13 cellular contexts compared by ENCODE assay signal in the genomic region with DNA sequence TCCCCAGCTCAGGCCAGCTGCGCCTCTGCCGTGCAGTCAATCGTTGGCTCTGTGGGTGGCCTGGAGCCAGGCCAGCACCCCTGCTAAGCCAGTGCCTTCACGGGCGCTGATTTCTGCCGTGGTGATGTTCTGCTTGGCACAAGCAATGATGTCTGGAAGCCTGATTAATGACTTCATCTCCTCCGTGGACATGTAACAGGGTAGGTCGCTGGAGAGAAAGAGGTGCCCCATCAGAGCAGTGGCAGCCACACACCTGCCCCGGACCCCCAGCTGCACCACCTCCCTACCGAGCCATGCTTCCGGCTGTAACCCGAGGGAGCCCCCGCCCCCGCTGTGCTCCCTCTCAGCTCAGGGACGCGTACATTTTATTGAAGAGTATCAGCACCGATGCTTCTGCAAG. TPM values are rescaled to one million over a fixed set of nuclear protein-coding genes. Genes with fewer than 3 reads are reported as not detected.
DNase-seq lines count a peak whose midpoint lies in the region; ATAC-seq and TF ChIP-seq lines count a peak whose summit lies in the region.
"Had no signal": no experiment of that assay in that cellular context is flagged by ENCODE, and none has a peak within 500 bp of the region (broad histone marks: within the 10 kb centered on the region; RNA-seq: fewer than 3 reads in every experiment).

No MANE protein-coding gene starts in this region.

- in situ Hi-C loops in Caki2 (cut with HindIII; ENCODE audit: low pct_unique_long_range_greater_than_20kb, low sequenced_read_pairs) = no loop called here
- in situ Hi-C loops in G401 (cut with HindIII; ENCODE audit: low sequenced_read_pairs) = no loop called here

- peak overlapping the region; percentile 4 for H3K27ac Mint-ChIP-seq in activated T-helper 2 cell treated with anti-CD3 and anti-CD28 coated beads, Interferon-gamma antibody, Interleukin-2, Interleukin-4, amounts not matched to agents 10 μg/mL and 5 μg/mL and 100 μg/mL, durations not matched to agents 14 hours and 24 hours and 36 hours
- H3K27ac Mint-ChIP-seq in nephron = no peak overlapping the region

- DNase-seq in Caki2 (ENCODE audit: low read depth) = peak; percentile 70
- DNase-seq in NCI-H1092 (lab: John Stamatoyannopoulos, UW) = peak; percentile 69
- DNase-seq in activated T-helper 2 cell treated with anti-CD3 and anti-CD28 coated beads, Interferon-gamma antibody, Interleukin-2, Interleukin-4, amounts not matched to agents 10 μg/mL and 5 μg/mL and 100 μg/mL, durations not matched to agents 14 hours and 24 hours and 36 hours (ENCODE audit: low spot score) = no peak
- DNase-seq in 8988T = no peak
- DNase-seq in G401 (ENCODE audit: low spot score) = no peak
- DNase-seq: activated naive CD4-positive, alpha-beta T cell treated with Interleukin-2 at 50 U/mL for 16 hours; cortex of kidney; foreskin melanocyte; NCI-H1436 treated with DMSO at 0.1 percent for 48 hours; stimulated activated CD4-positive, alpha-beta T cell treated with anti-CD3 and anti-CD28 coated beads, Interleukin-2, amount 100 ng/mL, for 24 hours; stimulated activated naive CD8-positive, alpha-beta T cell treated with anti-CD3 and anti-CD28 coated beads, Interleukin-15, amount 100 ng/mL, for 72 hours had no signal

- peaks cover 26% of the 10 kb centered on the region for H3K4me1 Mint-ChIP-seq in activated T-helper 2 cell treated with anti-CD3 and anti-CD28 coated beads, Interferon-gamma antibody, Interleukin-2, Interleukin-4, amounts not matched to agents 10 μg/mL and 5 μg/mL and 100 μg/mL, durations not matched to agents 14 hours and 24 hours and 36 hours (ENCODE audit: low read depth)
- peaks cover 22% of the 10 kb centered on the region for H3K4me1 Mint-ChIP-seq in nephron

- TF ChIP-seq CTCF in nephron (IDR thresholded peaks at IDR 0.05; ENCODE audit: unreplicated experiment in 3 of 3) = no peak

- intact Hi-C loops in activated T-helper 2 cell treated with anti-CD3 and anti-CD28 coated beads, Interferon-gamma antibody, Interleukin-2, Interleukin-4, amounts not matched to agents 10 μg/mL and 5 μg/mL and 100 μg/mL, durations not matched to agents 14 hours and 24 hours and 36 hours (cut with micrococcal nuclease) = no loop called here

- no peaks in the 10 kb centered on the region for H3K9me3 Mint-ChIP-seq in activated T-helper 2 cell treated with anti-CD3 and anti-CD28 coated beads, Interferon-gamma antibody, Interleukin-2, Interleukin-4, amounts not matched to agents 10 μg/mL and 5 μg/mL and 100 μg/mL, durations not matched to agents 14 hours and 24 hours and 36 hours
- H3K9me3 Mint-ChIP-seq in nephron = no peaks in the 10 kb centered on the region
- H3K9me3 Mint-ChIP-seq: stimulated activated naive CD8-positive, alpha-beta T cell treated with anti-CD3 and anti-CD28 coated beads, Interleukin-15, amount 100 ng/mL, for 72 hours had no signal

- H3K27me3 Mint-ChIP-seq in activated T-helper 2 cell treated with anti-CD3 and anti-CD28 coated beads, Interferon-gamma antibody, Interleukin-2, Interleukin-4, amounts not matched to agents 10 μg/mL and 5 μg/mL and 100 μg/mL, durations not matched to agents 14 hours and 24 hours and 36 hours (ENCODE audit: low read depth) = no peaks in the 10 kb centered on the region
- no peaks in the 10 kb centered on the region for H3K27me3 Mint-ChIP-seq in nephron (ENCODE audit: low read depth)
- H3K27me3 Mint-ChIP-seq: stimulated activated naive CD8-positive, alpha-beta T cell treated with anti-CD3 and anti-CD28 coated beads, Interleukin-15, amount 100 ng/mL, for 72 hours had no signal

- ATAC-seq in HG03354 (IDR thresholded peaks at IDR 0.05; ENCODE audit: poor library complexity, severe bottlenecking, unreplicated experiment) = no peak
- ATAC-seq: stimulated activated naive CD8-positive, alpha-beta T cell treated with anti-CD3 and anti-CD28 coated beads, Interleukin-15, amount 100 ng/mL, for 72 hours had no signal

- H3K4me3 Mint-ChIP-seq in activated T-helper 2 cell treated with anti-CD3 and anti-CD28 coated beads, Interferon-gamma antibody, Interleukin-2, Interleukin-4, amounts not matched to agents 10 μg/mL and 5 μg/mL and 100 μg/mL, durations not matched to agents 14 hours and 24 hours and 36 hours (ENCODE audit: low read depth) = peak overlapping the region; percentile 8
- H3K4me3 Mint-ChIP-seq in nephron = peak overlapping the region; percentile 78 to 92 (median 85)

- peaks cover 30% of the 10 kb centered on the region for H3K36me3 Mint-ChIP-seq in activated T-helper 2 cell treated with anti-CD3 and anti-CD28 coated beads, Interferon-gamma antibody, Interleukin-2, Interleukin-4, amounts not matched to agents 10 μg/mL and 5 μg/mL and 100 μg/mL, durations not matched to agents 14 hours and 24 hours and 36 hours (ENCODE audit: low read depth)
- H3K36me3 Mint-ChIP-seq in nephron (ENCODE audit: low read depth) = peaks cover 16% of the 10 kb centered on the region

RNA-seq across cellular contexts. Expression of gene ARL16, which starts 1.9 kb away (rescaled TPM):
- total RNA-seq in Caki2 (2014; rRNA removed; shearing (Covaris generic); ENCODE audit: low replicate concordance) = 75.3 and 89.9 TPM in 2 replicates
- total RNA-seq in activated T-helper 2 cell treated with anti-CD3 and anti-CD28 coated beads, Interferon-gamma antibody, Interleukin-2, Interleukin-4, amounts not matched to agents 10 μg/mL and 5 μg/mL and 100 μg/mL, durations not matched to agents 14 hours and 24 hours and 36 hours = 33.3 and 35.0 TPM in 2 replicates
- total RNA-seq in G401 (2014; rRNA removed; shearing (Covaris generic)) = 64.2 and 77.4 TPM in 2 replicates

RNA-seq across cellular contexts. Expression of gene HGS, which starts 2.1 kb away (rescaled TPM):
- total RNA-seq in Caki2 (2014; rRNA removed; shearing (Covaris generic); ENCODE audit: low replicate concordance) = 87.1 and 96.6 TPM in 2 replicates
- 130 and 134 TPM in 2 replicates for total RNA-seq in activated T-helper 2 cell treated with anti-CD3 and anti-CD28 coated beads, Interferon-gamma antibody, Interleukin-2, Interleukin-4, amounts not matched to agents 10 μg/mL and 5 μg/mL and 100 μg/mL, durations not matched to agents 14 hours and 24 hours and 36 hours
- total RNA-seq in G401 (2014; rRNA removed; shearing (Covaris generic)) = 85.0 and 88.7 TPM in 2 replicates

RNA-seq across cellular contexts. Expression of gene CCDC137, which starts 15.1 kb away (rescaled TPM):
- total RNA-seq in Caki2 (2014; rRNA removed; shearing (Covaris generic); ENCODE audit: low replicate concordance) = 33.8 and 39.2 TPM in 2 replicates
- total RNA-seq in activated T-helper 2 cell treated with anti-CD3 and anti-CD28 coated beads, Interferon-gamma antibody, Interleukin-2, Interleukin-4, amounts not matched to agents 10 μg/mL and 5 μg/mL and 100 μg/mL, durations not matched to agents 14 hours and 24 hours and 36 hours = 50.8 and 51.7 TPM in 2 replicates
- total RNA-seq in G401 (2014; rRNA removed; shearing (Covaris generic)) = 32.0 and 35.8 TPM in 2 replicates

RNA-seq across cellular contexts. Expression of gene OXLD1, which starts 15.3 kb away (rescaled TPM):
- total RNA-seq in Caki2 (2014; rRNA removed; shearing (Covaris generic); ENCODE audit: low replicate concordance) = 76.2 and 103 TPM in 2 replicates
- total RNA-seq in activated T-helper 2 cell treated with anti-CD3 and anti-CD28 coated beads, Interferon-gamma antibody, Interleukin-2, Interleukin-4, amounts not matched to agents 10 μg/mL and 5 μg/mL and 100 μg/mL, durations not matched to agents 14 hours and 24 hours and 36 hours = 51.3 and 52.7 TPM in 2 replicates
- 81.2 and 118 TPM in 2 replicates for total RNA-seq in G401 (2014; rRNA removed; shearing (Covaris generic))

RNA-seq across cellular contexts. Expression of gene MRPL12, which starts 21.5 kb away (rescaled TPM):
- 185 and 238 TPM in 2 replicates for total RNA-seq in Caki2 (2014; rRNA removed; shearing (Covaris generic); ENCODE audit: low replicate concordance)
- 175 and 179 TPM in 2 replicates for total RNA-seq in activated T-helper 2 cell treated with anti-CD3 and anti-CD28 coated beads, Interferon-gamma antibody, Interleukin-2, Interleukin-4, amounts not matched to agents 10 μg/mL and 5 μg/mL and 100 μg/mL, durations not matched to agents 14 hours and 24 hours and 36 hours
- 238 and 244 TPM in 2 replicates for total RNA-seq in G401 (2014; rRNA removed; shearing (Covaris generic))

Comparison
In these comparisons a context has a peak if more than half of its experiments do, and no peak if none do; other contexts are left out.
1. DNase-seq: peak in Caki2 (single experiment) and NCI-H1092 (single experiment); none in activated T-helper 2 cell treated with anti-CD3 and anti-CD28 coated beads, Interferon-gamma antibody, Interleukin-2, Interleukin-4, amounts not matched to agents 10 μg/mL and 5 μg/mL and 100 μg/mL, durations not matched to agents 14 hours and 24 hours and 36 hours (single experiment), 8988T (single experiment) and G401 (single experiment).